ENCODE assay signal across 9 cellular contexts in genomic region chr3:27279153-27279552, GRCh38.
DNase-seq lines count a peak whose midpoint lies in the region; ATAC-seq and TF ChIP-seq lines count a peak whose summit lies in the region.
"Had no signal": no experiment of that assay in that cellular context is flagged by ENCODE, and none has a peak within 500 bp of the region (broad histone marks: within the 10 kb centered on the region; RNA-seq: fewer than 3 reads in every experiment).

No MANE protein-coding gene starts in this region.

- no peak overlapping the region for H2AK5ac ChIP-seq in neuronal stem cell (ENCODE audit: low read depth, low read length)

- H3K14ac ChIP-seq in neuronal stem cell (ENCODE audit: low read length): no peak overlapping the region

- H3K4me3 ChIP-seq in DND-41 (ENCODE audit: low read depth in 1 of 2, low read length in 2 of 2) (no peak overlapping the region), aorta (ENCODE audit: low read length in 2 of 2) (no peak overlapping the region), neuronal stem cell (ENCODE audit: low read length in 2 of 2) (no peak overlapping the region)

- H4K91ac ChIP-seq in neuronal stem cell (ENCODE audit: low read depth, low read length, poor library complexity): no peak overlapping the region

- H3K79me1 ChIP-seq in neuronal stem cell (ENCODE audit: low read depth, low read length): no peaks in the 10 kb centered on the region

- H3K18ac ChIP-seq in neuronal stem cell (ENCODE audit: low read length): no peak overlapping the region

- intact Hi-C loops in aorta (cut with DNase I): loop anchor here in 1 of 2 donors (5.0 kb wide), 1 partner anchor 147 kb away; no protein-coding TSS in a partner anchor

- no peak overlapping the region for H3K9ac ChIP-seq in DND-41 (ENCODE audit: low read depth, low read length)
- no peak overlapping the region for H3K9ac ChIP-seq in neuronal stem cell (ENCODE audit: low read depth, low read length, poor library complexity)

- H3K4me1 ChIP-seq in DND-41 (ENCODE audit: insufficient read depth, low read length) (no peaks in the 10 kb centered on the region), aorta (ENCODE audit: control insufficient read depth in 1 of 2, insufficient read depth in 2 of 2, low read length in 2 of 2) (peaks cover 0 to 2% of the 10 kb centered on the region in 2 donors), neuronal stem cell (ENCODE audit: control insufficient read depth in 2 of 2, insufficient read depth in 1 of 2, low read depth in 1 of 2, low read length in 2 of 2) (no peaks in the 10 kb centered on the region)

- ATAC-seq in DND-41 (ENCODE audit: insufficient read depth, low read depth) (no peak), HG02588 (IDR thresholded peaks at IDR 0.05; ENCODE audit: unreplicated experiment) (no peak), aorta (ENCODE audit: low FRiP score) (no peak)

- TF ChIP-seq CTCF in DND-41 (IDR thresholded peaks at IDR 0.05; ENCODE audit: borderline replicate concordance, extremely low read depth, low read length, poor library complexity, severe bottlenecking): peak; percentile 43

- H2BK120ac ChIP-seq in neuronal stem cell (ENCODE audit: low read depth, low read length): no peak overlapping the region

- H3K23ac ChIP-seq in neuronal stem cell (ENCODE audit: low read depth, low read length, poor library complexity): no peak overlapping the region

- H3K4me2 ChIP-seq in DND-41 (ENCODE audit: insufficient read depth, low read length): no peak overlapping the region
- H3K4me2 ChIP-seq in neuronal stem cell (ENCODE audit: insufficient read depth, low read length, poor library complexity, severe bottlenecking): no peak overlapping the region

- H3K36me3 ChIP-seq in DND-41 (ENCODE audit: insufficient read depth, low read length): no peaks in the 10 kb centered on the region
- H3K36me3 ChIP-seq in aorta (ENCODE audit: control insufficient read depth in 1 of 2, insufficient read depth in 2 of 2, low read length in 1 of 2): no peaks in the 10 kb centered on the region
- H3K36me3 ChIP-seq in neuronal stem cell (replicated peaks in 1 of 2; ENCODE audit: control insufficient read depth in 2 of 2, insufficient read depth in 2 of 2, low read length in 2 of 2): no peaks in the 10 kb centered on the region

- H4K8ac ChIP-seq in neuronal stem cell (ENCODE audit: low read depth, low read length): no peak overlapping the region

- no peak overlapping the region for H2BK15ac ChIP-seq in neuronal stem cell (ENCODE audit: low read length)

- H3K79me2 ChIP-seq in DND-41 (ENCODE audit: insufficient read depth, low read length): no peaks in the 10 kb centered on the region

- WGBS in aorta, 2 donors: 19 to 24% methylated on average over 1 of the region's 1 CpG
- no CpG with 5 or more reads among the region's 1 CpG for whole genome bisulfite sequencing in neuronal stem cell (ENCODE audit: extremely low coverage in 2 of 2, insufficient read length in 2 of 2, insufficient replicate concordance in 1 of 2), 2 donors

- no peaks in the 10 kb centered on the region for H3K9me3 ChIP-seq in DND-41 (ENCODE audit: insufficient read depth, low read length, severe bottlenecking)
- H3K9me3 ChIP-seq in aorta (ENCODE audit: control insufficient read depth, low read length): no peaks in the 10 kb centered on the region
- H3K9me3 ChIP-seq in neuronal stem cell (replicated peaks in 1 of 2; ENCODE audit: control insufficient read depth in 2 of 2, insufficient read depth in 1 of 2, low read depth in 1 of 2, low read length in 2 of 2): peaks cover 0 to 4% of the 10 kb centered on the region in 2 donors

- no peak overlapping the region for H2BK5ac ChIP-seq in neuronal stem cell (ENCODE audit: low read length)

- H4K20me1 ChIP-seq in DND-41 (ENCODE audit: insufficient read depth, low read length): no peaks in the 10 kb centered on the region

- DNase-seq in DND-41 (no peak), MV-4-11 (lab: John Stamatoyannopoulos, UW) (peak; percentile 6), dermis blood vessel endothelial cell (peak; percentile 37), myocyte (ENCODE audit: low read depth) (peak; percentile 38), NCI-H345 treated with DMSO at 0.1 percent for 48 hours (lab: John Stamatoyannopoulos, UW; ENCODE audit: unreplicated experiment) (no peak), aorta (no peak), neuronal stem cell (ENCODE audit: low spot score) (no peak)
- DNase-seq: NCI-H524 treated with DMSO at 0.1 percent for 48 hours had no signal

- no peak overlapping the region for H2BK12ac ChIP-seq in neuronal stem cell (ENCODE audit: low read length)

- H3K27me3 ChIP-seq in DND-41 (ENCODE audit: insufficient read depth, low read length, poor library complexity): no peaks in the 10 kb centered on the region
- no peaks in the 10 kb centered on the region for H3K27me3 ChIP-seq in aorta (ENCODE audit: control insufficient read depth in 1 of 2, insufficient read depth in 2 of 2, low read length in 1 of 2)
- H3K27me3 ChIP-seq in neuronal stem cell (ENCODE audit: control insufficient read depth in 3 of 3, insufficient read depth in 3 of 3, low read depth in 1 of 3, low read length in 3 of 3): no peaks in the 10 kb centered on the region

- no peak overlapping the region for H3K4ac ChIP-seq in neuronal stem cell (ENCODE audit: low read length)

- H3K27ac ChIP-seq in DND-41 (ENCODE audit: low read length) (no peak overlapping the region), aorta (ENCODE audit: low read depth in 1 of 2, low read length in 2 of 2) (no peak overlapping the region), neuronal stem cell (replicated peaks; ENCODE audit: low read length) (no peak overlapping the region)

- no peak overlapping the region for H2AFZ ChIP-seq in DND-41 (ENCODE audit: low read depth, low read length)
- H2AFZ ChIP-seq in neuronal stem cell (ENCODE audit: low read length): no peak overlapping the region

Comparison
In these comparisons a context has a peak if more than half of its experiments do, and no peak if none do; other contexts are left out.
1. DNase-seq: peak in MV-4-11 (single experiment), dermis blood vessel endothelial cell (single experiment) and myocyte (single experiment); none in DND-41 (single experiment), NCI-H345 treated with DMSO at 0.1 percent for 48 hours (single experiment), aorta (0 of 2) and neuronal stem cell (single experiment).